21 cellular contexts compared by ENCODE assay signal in the genomic region with DNA sequence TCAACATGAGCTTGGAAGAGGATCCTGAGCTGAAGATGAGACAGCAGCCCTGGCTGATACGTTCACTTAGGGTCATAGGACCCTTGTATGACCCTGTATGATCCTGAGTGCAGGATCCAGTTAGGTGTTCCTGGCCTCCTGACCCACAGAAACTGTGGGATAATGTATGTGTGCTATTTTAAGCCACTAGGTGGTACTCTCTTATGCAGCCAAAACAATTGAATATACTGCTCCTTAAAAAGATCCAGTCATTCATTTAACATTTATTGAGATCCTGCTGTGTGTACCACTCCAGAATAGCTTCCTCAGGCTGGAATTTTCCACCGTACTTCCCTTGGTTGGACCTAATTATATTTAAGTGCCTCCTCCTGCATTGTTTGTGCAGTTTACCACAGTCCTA.
A peak's percentile ranks its signal among the peaks of the same experiment; 100 is the strongest.
DNase-seq lines count a peak whose midpoint lies in the region; ATAC-seq, FAIRE-seq and TF ChIP-seq lines count a peak whose summit lies in the region.
"Had no signal": no experiment of that assay in that cellular context is flagged by ENCODE, and none has a peak within 500 bp of the region (broad histone marks: within the 10 kb centered on the region; RNA-seq: fewer than 3 reads in every experiment).

No MANE protein-coding gene starts in this region.

- intact Hi-C loops in IMR-90 (cut with micrococcal nuclease), result loop anchor here (1.0 to 5.0 kb wide), 3 partner anchors 38 to 70 kb away; no protein-coding TSS in a partner anchor

- no peaks in the 10 kb centered on the region for H3K79me1 ChIP-seq in IMR-90 (ENCODE audit: low read depth in 1 of 2, low read length in 2 of 2)

- no peaks in the 10 kb centered on the region for H3K36me3 Mint-ChIP-seq in CD8-positive, alpha-beta memory T cell
- H3K36me3 Mint-ChIP-seq in immature natural killer cell, result no peaks in the 10 kb centered on the region
- H3K36me3 Mint-ChIP-seq: activated naive CD4-positive, alpha-beta T cell treated with anti-CD3 and anti-CD28 coated beads, Interleukin-2, amount 50 U/mL, for 24 hours had no signal

- H3K27me3 Mint-ChIP-seq in CD8-positive, alpha-beta memory T cell, result peaks cover 0 to 12% of the 10 kb centered on the region in 2 donors
- H3K27me3 Mint-ChIP-seq in immature natural killer cell (ENCODE audit: low read depth in 3 of 3), result peaks cover 0 to 2% (median 0%) of the 10 kb centered on the region in 3 donors

- H3K27ac ChIP-seq in CD8-positive, alpha-beta memory T cell (ENCODE audit: low read depth, low read length), result peak overlapping the region; percentile 54
- no peak overlapping the region for H3K27ac ChIP-seq in IMR-90 (ENCODE audit: insufficient read depth, low read length)

- H3K4ac ChIP-seq in IMR-90 (ENCODE audit: low read depth, low read length), result peak overlapping the region; percentile 29; the same call in 1 of the 2 replicates

- no peaks in the 10 kb centered on the region for H3K4me1 Mint-ChIP-seq in CD8-positive, alpha-beta memory T cell
- H3K4me1 Mint-ChIP-seq in immature natural killer cell, result no peaks in the 10 kb centered on the region
- H3K4me1 Mint-ChIP-seq: activated CD4-positive, alpha-beta T cell treated with anti-CD3 and anti-CD28 coated beads for 36 hours; activated naive CD4-positive, alpha-beta T cell treated with anti-CD3 and anti-CD28 coated beads, Interleukin-2, amount 50 U/mL, for 24 hours had no signal

- H3K27me3 ChIP-seq in CD8-positive, alpha-beta memory T cell (ENCODE audit: insufficient read depth, low read length, poor library complexity, severe bottlenecking), result no peaks in the 10 kb centered on the region
- H3K27me3 ChIP-seq in IMR-90 (ENCODE audit: control insufficient read depth, insufficient read depth, low read length) (no peaks in the 10 kb centered on the region), bronchial epithelial cell (ENCODE audit: control insufficient read depth, insufficient read depth, low read length) (no peaks in the 10 kb centered on the region), kidney epithelial cell (ENCODE audit: control insufficient read depth, insufficient read depth, low read length) (no peaks in the 10 kb centered on the region)
- H3K27me3 ChIP-seq: ascending aorta had no signal

- in situ Hi-C loops in IMR-90 (cut with MboI; ENCODE audit: low sequenced_read_pairs), result no loop called here

- peak overlapping the region; percentile 23; the same call in 1 of the 2 replicates for H3K18ac ChIP-seq in IMR-90 (ENCODE audit: low read depth, low read length)

- no peak overlapping the region for H3K4me3 Mint-ChIP-seq in CD8-positive, alpha-beta memory T cell
- no peak overlapping the region for H3K4me3 Mint-ChIP-seq in immature natural killer cell
- H3K4me3 Mint-ChIP-seq: activated CD4-positive, alpha-beta T cell treated with anti-CD3 and anti-CD28 coated beads for 36 hours; activated naive CD4-positive, alpha-beta T cell treated with anti-CD3 and anti-CD28 coated beads, Interleukin-2, amount 50 U/mL, for 24 hours had no signal

- no peak for DNase-seq in CD8-positive, alpha-beta memory T cell
- DNase-seq in IMR-90 (no peak), bronchial epithelial cell (ENCODE audit: low read depth) (no peak), kidney epithelial cell (ENCODE audit: low read depth) (no peak), immature natural killer cell (no peak), SHP77 (lab: John Stamatoyannopoulos, UW) (no peak)
- DNase-seq: activated CD4-positive, alpha-beta T cell treated with anti-CD3 and anti-CD28 coated beads for 36 hours; NCI-H1105 treated with DMSO at 0.1 percent for 48 hours; NCI-H510A treated with DMSO at 0.1 percent for 48 hours; nucleus accumbens; retina; stimulated activated CD8-positive, alpha-beta memory T cell treated with anti-CD3 and anti-CD28 coated beads, Interleukin-4, amount 100 ng/mL, for 48 hours had no signal

- no peak overlapping the region for H2AK5ac ChIP-seq in IMR-90 (ENCODE audit: low read depth, low read length)

- no peaks in the 10 kb centered on the region for H3K9me3 Mint-ChIP-seq in CD8-positive, alpha-beta memory T cell
- peaks cover 0 to 3% (median 0%) of the 10 kb centered on the region in 6 donors for H3K9me3 Mint-ChIP-seq in immature natural killer cell
- H3K9me3 Mint-ChIP-seq: activated naive CD4-positive, alpha-beta T cell treated with anti-CD3 and anti-CD28 coated beads, Interleukin-2, amount 50 U/mL, for 24 hours had no signal

- no peak overlapping the region for H2AK9ac ChIP-seq in IMR-90 (replicated peaks; ENCODE audit: low read depth, low read length, poor library complexity)

- FAIRE-seq in bronchial epithelial cell (lab: Jason Lieb, UNC), result no peak
- FAIRE-seq: colon, D721Med, TTC549 had no signal

- H2BK120ac ChIP-seq in IMR-90 (ENCODE audit: low read depth, low read length), result no peak overlapping the region

- no peaks in the 10 kb centered on the region for H3K4me1 ChIP-seq in CD8-positive, alpha-beta memory T cell (ENCODE audit: insufficient read depth, low read length)
- peaks cover 2% of the 10 kb centered on the region; the same call in 1 of the 2 replicates for H3K4me1 ChIP-seq in IMR-90 (ENCODE audit: control insufficient read depth, insufficient read depth, low read length)

- no CpG with 5 or more reads among the region's 2 CpGs for WGBS in IMR-90 (ENCODE audit: extremely low coverage in 2 of 2, insufficient read length in 1 of 2), 2 experiments

- BruUV-seq in IMR-90 (replicated peaks; lab: Mats Ljungman, UMichigan), result no TSS peak

- TF ChIP-seq CTCF in IMR-90 (conservative IDR thresholded peaks at IDR 0.05; ENCODE audit: low read depth, low read length) (no peak), bronchial epithelial cell (IDR thresholded peaks at IDR 0.05; ENCODE audit: insufficient read depth, low read length, severe bottlenecking) (peak; percentile 27), kidney epithelial cell (IDR thresholded peaks at IDR 0.05; ENCODE audit: insufficient read depth, low read length, poor library complexity, severe bottlenecking) (peak; percentile 8)

- no peak overlapping the region for H3K23ac ChIP-seq in IMR-90 (ENCODE audit: low read depth, low read length)

- no peaks in the 10 kb centered on the region for H3K36me3 ChIP-seq in CD8-positive, alpha-beta memory T cell (ENCODE audit: insufficient read depth, low read length)
- H3K36me3 ChIP-seq in IMR-90 (ENCODE audit: control insufficient read depth, insufficient read depth, low read length) (no peaks in the 10 kb centered on the region), bronchial epithelial cell (ENCODE audit: control insufficient read depth, insufficient read depth, low read length) (no peaks in the 10 kb centered on the region), kidney epithelial cell (ENCODE audit: control insufficient read depth, insufficient read depth, low read length) (no peaks in the 10 kb centered on the region)
- H3K36me3 ChIP-seq: ascending aorta had no signal

- H3K4me2 ChIP-seq in IMR-90 (ENCODE audit: low read depth, low read length), result no peak overlapping the region

- no peaks in the 10 kb centered on the region for H3K9me3 ChIP-seq in CD8-positive, alpha-beta memory T cell (ENCODE audit: low read length)
- no peaks in the 10 kb centered on the region for H3K9me3 ChIP-seq in IMR-90 (ENCODE audit: control insufficient read depth, insufficient read depth, low read length)
- H3K9me3 ChIP-seq: ascending aorta had no signal

- H4K91ac ChIP-seq in IMR-90 (ENCODE audit: insufficient read depth, low read depth, low read length), result no peak overlapping the region

- no peak overlapping the region for H3K14ac ChIP-seq in IMR-90 (replicated peaks; ENCODE audit: low read depth, low read length)

- no peak for TF ChIP-seq POLR2A in IMR-90 (IDR thresholded peaks at IDR 0.05; ENCODE audit: low read depth, low read length)

- H4K5ac ChIP-seq in IMR-90 (ENCODE audit: low read depth, low read length), result no peak overlapping the region

- no peak overlapping the region for H4K8ac ChIP-seq in IMR-90 (ENCODE audit: low read depth in 2 of 2, low read length in 2 of 2)

- no peaks in the 10 kb centered on the region for H4K20me1 ChIP-seq in IMR-90 (ENCODE audit: insufficient read depth, low read length)

- dilution Hi-C loops in IMR-90 (cut with HindIII; ENCODE audit: low sequenced_read_pairs, unreplicated experiment), result no loop called here

- H3K4me3 ChIP-seq in CD8-positive, alpha-beta memory T cell (ENCODE audit: low read length), result no peak overlapping the region
- H3K4me3 ChIP-seq in IMR-90 (ENCODE audit: insufficient read depth, low read depth, low read length) (no peak overlapping the region), bronchial epithelial cell (ENCODE audit: low read depth, low read length) (no peak overlapping the region), kidney epithelial cell (ENCODE audit: low read depth, low read length) (no peak overlapping the region)
- H3K4me3 ChIP-seq: ascending aorta, lung had no signal

- no peak overlapping the region for H3K27ac Mint-ChIP-seq in CD8-positive, alpha-beta memory T cell
- no peak overlapping the region for H3K27ac Mint-ChIP-seq in immature natural killer cell
- H3K27ac Mint-ChIP-seq: activated CD4-positive, alpha-beta T cell treated with anti-CD3 and anti-CD28 coated beads for 36 hours; activated naive CD4-positive, alpha-beta T cell treated with anti-CD3 and anti-CD28 coated beads, Interleukin-2, amount 50 U/mL, for 24 hours had no signal

- CTCF ChIA-PET in CD8-positive, alpha-beta memory T cell (lab: Charles Lee), result no interaction called here
- CTCF ChIA-PET in IMR-90 (lab: Yijun Ruan, JAX), result no interaction called here

- POLR2A ChIA-PET in CD8-positive, alpha-beta memory T cell (lab: Charles Lee), result no interaction called here
- POLR2A ChIA-PET in IMR-90 (lab: Charles Lee; ENCODE audit: unreplicated experiment), result no interaction called here

- no peak overlapping the region for H2BK5ac ChIP-seq in IMR-90 (ENCODE audit: low read depth, low read length, poor library complexity, severe bottlenecking)

- no peak overlapping the region for H3K9ac ChIP-seq in IMR-90 (ENCODE audit: low read depth, low read length)

- no peak overlapping the region for H3K56ac ChIP-seq in IMR-90 (ENCODE audit: extremely low read depth, insufficient read depth, low read length)

- peaks cover 10% of the 10 kb centered on the region; the same call in 1 of the 2 replicates for H3K9me1 ChIP-seq in IMR-90 (ENCODE audit: insufficient read depth, low read length)

- H2AFZ ChIP-seq in IMR-90 (replicated peaks; ENCODE audit: low read length, poor library complexity), result no peak overlapping the region

- no peak for ATAC-seq in IMR-90 (ENCODE audit: low read depth)
- no peak for ATAC-seq in HG03442 (IDR thresholded peaks at IDR 0.05; ENCODE audit: unreplicated experiment)
- no peak for ATAC-seq in GM19397 (IDR thresholded peaks at IDR 0.05; ENCODE audit: unreplicated experiment)
- ATAC-seq: activated CD4-positive, alpha-beta T cell treated with anti-CD3 and anti-CD28 coated beads for 36 hours; Right ventricle myocardium inferior had no signal

- H2BK15ac ChIP-seq in IMR-90 (ENCODE audit: low read depth, low read length), result no peak overlapping the region

- no peak overlapping the region for H2BK20ac ChIP-seq in IMR-90 (ENCODE audit: low read depth, low read length)

- no peak for TF ChIP-seq RAD21 in IMR-90 (IDR thresholded peaks at IDR 0.05; ENCODE audit: low read length)

TF ChIP-seq in IMR-90, 13 proteins besides CTCF, POLR2A, EP300 and RAD21:
- TF ChIP-seq RFX5 (IDR thresholded peaks at IDR 0.05; ENCODE audit: low read depth, low read length) (no peak), BHLHE40 (IDR thresholded peaks at IDR 0.05; ENCODE audit: low read depth, low read length) (no peak)
